ENCODE assay signal across 20 cellular contexts in the genomic region with DNA sequence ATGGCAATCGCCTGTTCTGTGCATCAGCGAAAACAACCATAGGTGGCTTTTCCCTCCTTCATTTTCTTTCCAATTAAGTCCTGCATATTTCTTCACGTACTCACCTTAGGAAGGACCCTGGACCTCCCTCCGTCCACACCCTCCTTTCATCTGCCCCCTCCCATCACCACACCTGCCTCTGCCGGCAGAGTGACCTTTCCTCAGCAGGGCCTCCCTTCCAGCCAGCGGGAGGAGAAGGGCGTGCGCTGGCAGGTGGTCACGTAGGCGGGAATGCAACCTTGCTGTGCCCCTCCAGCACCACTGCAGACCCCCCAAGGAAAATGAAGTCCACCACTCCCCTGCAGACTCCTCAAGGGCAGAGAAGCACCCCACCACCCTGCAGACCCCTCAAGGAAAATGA.
"Had no signal": no experiment of that assay in that cellular context is flagged by ENCODE, and none has a peak within 500 bp of the region (broad histone marks: within the 10 kb centered on the region; RNA-seq: fewer than 3 reads in every experiment).

No MANE protein-coding gene starts in this region.

- H3K36me3 ChIP-seq: neutrophil, pancreas, right lobe of liver, suprapubic skin had no signal

- H3K27ac Mint-ChIP-seq: memory B cell; natural killer cell; stimulated activated naive CD8-positive, alpha-beta T cell treated with anti-CD3 and anti-CD28 coated beads, Interleukin-15, amount 100 ng/mL, for 72 hours had no signal

- H3K4me1 ChIP-seq: pancreas, right lobe of liver, suprapubic skin had no signal

- H3K4me2 ChIP-seq: smooth muscle cell had no signal

- H3K9me3 ChIP-seq: neutrophil, pancreas, right lobe of liver, suprapubic skin had no signal

- H3K27me3 ChIP-seq: pancreas, right lobe of liver had no signal

- H3K4me1 Mint-ChIP-seq: memory B cell; natural killer cell; stimulated activated naive CD8-positive, alpha-beta T cell treated with anti-CD3 and anti-CD28 coated beads, Interleukin-15, amount 100 ng/mL, for 72 hours had no signal

- DNase-seq: dorsolateral prefrontal cortex; effector CD4-positive, alpha-beta T cell; hypothalamus; natural killer cell; pancreas; right lobe of liver; stimulated activated CD4-positive, alpha-beta T cell treated with anti-CD3 and anti-CD28 coated beads, Interleukin-12 subunit alpha, Interleukin-12 subunit beta, amount 100 ng/mL, for 4 hours; stimulated activated CD4-positive, alpha-beta T cell treated with anti-CD3 and anti-CD28 coated beads, Interleukin-1b, Interleukin-23, amount 100 ng/mL, for 48 hours; stimulated activated CD4-positive, alpha-beta T cell treated with anti-CD3 and anti-CD28 coated beads, Interleukin-4, amount 100 ng/mL, for 1 hour; stimulated activated CD8-positive, alpha-beta memory T cell treated with anti-CD3 and anti-CD28 coated beads, Interleukin-4, amount 100 ng/mL, for 48 hours; stimulated activated naive CD4-positive, alpha-beta T cell; stimulated activated naive CD8-positive, alpha-beta T cell treated with anti-CD3 and anti-CD28 coated beads, Interleukin-15, amount 100 ng/mL, for 72 hours; trophoblast cell had no signal

- H3K36me3 Mint-ChIP-seq: memory B cell, natural killer cell had no signal

- H3K4me3 Mint-ChIP-seq: memory B cell; natural killer cell; stimulated activated naive CD8-positive, alpha-beta T cell treated with anti-CD3 and anti-CD28 coated beads, Interleukin-15, amount 100 ng/mL, for 72 hours had no signal

- H3K4me3 ChIP-seq: dorsolateral prefrontal cortex, lung, pancreas, right lobe of liver, smooth muscle cell, suprapubic skin had no signal

- H3K27ac ChIP-seq: dorsolateral prefrontal cortex, neutrophil, pancreas, right lobe of liver, suprapubic skin had no signal

- FAIRE-seq: frontal cortex, keratinocyte, pancreas had no signal

- H3K9me3 Mint-ChIP-seq: memory B cell; natural killer cell; stimulated activated naive CD8-positive, alpha-beta T cell treated with anti-CD3 and anti-CD28 coated beads, Interleukin-15, amount 100 ng/mL, for 72 hours had no signal
